11 cellular contexts compared by ENCODE assay signal in genomic region chr6:117919775-117920492, GRCh38. TPM values are rescaled to one million over a fixed set of nuclear protein-coding genes. Genes with fewer than 3 reads are reported as not detected.
DNase-seq lines count a peak whose midpoint lies in the region; ATAC-seq and TF ChIP-seq lines count a peak whose summit lies in the region.
"Had no signal": no experiment of that assay in that cellular context is flagged by ENCODE, and none has a peak within 500 bp of the region (broad histone marks: within the 10 kb centered on the region; RNA-seq: fewer than 3 reads in every experiment).

No MANE protein-coding gene starts in this region.

- H3K36me3 ChIP-seq in brain microvascular endothelial cell (replicated peaks) = no peaks in the 10 kb centered on the region
- H3K36me3 ChIP-seq in lower lobe of right lung = no peaks in the 10 kb centered on the region
- no peaks in the 10 kb centered on the region for H3K36me3 ChIP-seq in thyroid gland

- peak; percentile 65 to 70 for ATAC-seq in lower lobe of right lung
- ATAC-seq in HG03378 (IDR thresholded peaks at IDR 0.05; ENCODE audit: unreplicated experiment) = no peak

- 3 to 4% methylated on average over 26 to 36 of the region's 37 CpGs for WGBS in thyroid gland, 2 donors

- TF ChIP-seq CTCF in brain microvascular endothelial cell (IDR thresholded peaks at IDR 0.05; ENCODE audit: low read depth, low read length, missing control alignments) (no peak), lower lobe of right lung (IDR thresholded peaks at IDR 0.05) (no peak), thyroid gland (IDR thresholded peaks at IDR 0.05) (no peak)

- H3K27ac ChIP-seq in brain microvascular endothelial cell = no peak overlapping the region
- no peak overlapping the region for H3K27ac ChIP-seq in lower lobe of right lung
- H3K27ac ChIP-seq in thyroid gland = no peak overlapping the region

- intact Hi-C loops in lower lobe of right lung (cut with DNase I) (no loop called here), thyroid gland (cut with DNase I) (no loop called here)

- H3K27me3 ChIP-seq in brain microvascular endothelial cell (replicated peaks) (no peaks in the 10 kb centered on the region), lower lobe of right lung (ENCODE audit: low read depth) (peaks cover 22% of the 10 kb centered on the region), thyroid gland (no peaks in the 10 kb centered on the region)

- in situ Hi-C loops in brain microvascular endothelial cell (cut with HindIII; ENCODE audit: low pct_ligation_motif_present, low sequenced_read_pairs) = no loop called here

- peaks cover 11% of the 10 kb centered on the region for H3K4me1 ChIP-seq in lower lobe of right lung
- H3K4me1 ChIP-seq in thyroid gland = no peaks in the 10 kb centered on the region

- H3K9me3 ChIP-seq in lower lobe of right lung = no peaks in the 10 kb centered on the region
- H3K9me3 ChIP-seq in thyroid gland = no peaks in the 10 kb centered on the region

- TF ChIP-seq POLR2A in thyroid gland (IDR thresholded peaks at IDR 0.05) = no peak

- DNase-seq in NCI-H510A treated with DMSO at 0.1 percent for 48 hours (lab: John Stamatoyannopoulos, UW) (peak; percentile 4), NCI-H510A (lab: John Stamatoyannopoulos, UW) (no peak), brain microvascular endothelial cell (no peak), lower lobe of right lung (peak; percentile 50), thyroid gland (peak; percentile 26 to 30), NCI-H446 (lab: John Stamatoyannopoulos, UW) (no peak)
- DNase-seq in stimulated activated CD4-positive, alpha-beta T cell treated with anti-CD3 and anti-CD28 coated beads, Interleukin-4, amount 100 ng/mL, for 1 hour = no peak
- DNase-seq: ACHN; activated T-cell treated with anti-CD3 and anti-CD28 coated beads, Interleukin-2, amount 50 U/mL, for 72 hours had no signal

- H3K4me3 ChIP-seq in brain microvascular endothelial cell (ENCODE audit: low read depth, low read length) (peak overlapping the region; percentile 44), lower lobe of right lung (peak overlapping the region; percentile 31), thyroid gland (replicated peaks in 1 of 3) (peak overlapping the region in 2 of 3 donors; percentile 3 to 5)

RNA-seq across cellular contexts. Expression of gene SLC35F1, which starts 12.9 kb away (rescaled TPM):
- total RNA-seq in lower lobe of right lung (0.30 TPM), thyroid gland (1 to 10 TPM in 2 of 4 donors, under 1 TPM in 2; 0.54 to 5.5 (median 1.4) TPM)
- total RNA-seq: LHCN-M2 had no signal

Comparison
In these comparisons a context has a peak if more than half of its experiments do, and no peak if none do; other contexts are left out.
1. DNase-seq: peak in NCI-H510A treated with DMSO at 0.1 percent for 48 hours (single experiment), lower lobe of right lung (single experiment) and thyroid gland (2 of 2); none in NCI-H510A (single experiment), brain microvascular endothelial cell (single experiment), stimulated activated CD4-positive, alpha-beta T cell treated with anti-CD3 and anti-CD28 coated beads, Interleukin-4, amount 100 ng/mL, for 1 hour (single experiment) and NCI-H446 (0 of 2).
2. Peak in every context shown above with its lines, with median percentiles within 50 percentile points of each other: H3K4me3 ChIP-seq.